ENCODE assay signal across 12 cellular contexts in the genomic region with DNA sequence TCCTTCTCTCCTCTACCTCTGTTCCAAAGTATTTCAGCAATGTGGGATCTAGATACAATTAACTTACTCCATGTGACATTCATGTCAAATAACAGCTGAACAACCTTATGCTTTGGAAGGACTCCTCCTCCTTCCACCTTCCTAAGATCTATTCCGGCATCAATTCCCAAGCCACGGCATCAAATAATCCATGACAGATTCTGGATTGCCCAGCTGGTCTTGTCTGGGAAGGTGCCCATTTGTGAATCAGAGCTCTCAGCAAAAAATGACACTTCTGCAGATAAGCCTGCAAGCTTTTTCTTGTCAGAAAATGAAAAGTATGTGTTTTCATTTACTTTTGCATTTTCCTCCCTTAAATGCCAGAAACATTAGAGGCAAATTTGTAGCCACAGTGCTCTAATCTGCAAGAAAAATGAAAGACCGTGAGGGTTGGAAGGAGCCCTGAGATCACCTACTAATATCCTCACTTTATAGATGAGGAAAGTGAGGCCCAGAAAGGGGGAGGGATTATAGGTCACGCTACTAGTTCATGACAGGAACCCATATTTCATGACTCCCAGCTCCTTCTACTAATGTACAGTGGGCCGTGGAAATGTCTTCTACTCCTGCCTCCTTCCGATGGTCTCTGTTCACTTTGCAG.
DNase-seq lines count a peak whose midpoint lies in the region; ATAC-seq and TF ChIP-seq lines count a peak whose summit lies in the region.
"Had no signal": no experiment of that assay in that cellular context is flagged by ENCODE, and none has a peak within 500 bp of the region (broad histone marks: within the 10 kb centered on the region; RNA-seq: fewer than 3 reads in every experiment).

No MANE protein-coding gene starts in this region.

- no peaks in the 10 kb centered on the region for H3K9me3 ChIP-seq in gastroesophageal sphincter

- TF ChIP-seq EP300 in gastroesophageal sphincter (IDR thresholded peaks at IDR 0.05) = no peak

- TF ChIP-seq CTCF in gastroesophageal sphincter (IDR thresholded peaks at IDR 0.05) = no peak

- H3K27me3 ChIP-seq in gastroesophageal sphincter = no peaks in the 10 kb centered on the region

- peak; percentile 69 for ATAC-seq in gastroesophageal sphincter
- no peak for ATAC-seq in HG03175 (IDR thresholded peaks at IDR 0.05; ENCODE audit: unreplicated experiment)
- no peak for ATAC-seq in GM19351 (IDR thresholded peaks at IDR 0.05; ENCODE audit: unreplicated experiment)
- ATAC-seq: natural killer cell treated with Interleukin-12 subunit alpha and Interleukin-12 subunit beta and Interleukin-15 and Interleukin-18, amount 100 ng/mL, for 72 hours had no signal

- H3K27ac ChIP-seq in gastroesophageal sphincter = peak overlapping the region; percentile 74 to 94 (median 79)
- H3K27ac ChIP-seq: HL-60 had no signal

- H3K36me3 ChIP-seq in gastroesophageal sphincter = peaks cover 0 to 8% of the 10 kb centered on the region in 2 donors

- WGBS in gastroesophageal sphincter (ENCODE audit: low coverage in 1 of 2), 2 donors = 39 to 53% methylated on average over 6 of the region's 6 CpGs

- peaks cover 12 to 54% (median 17%) of the 10 kb centered on the region in 3 donors for H3K4me1 ChIP-seq in gastroesophageal sphincter

- H3K4me3 ChIP-seq in gastroesophageal sphincter = no peak overlapping the region

- no peak for TF ChIP-seq POLR2A in gastroesophageal sphincter (IDR thresholded peaks at IDR 0.05)

- peak; percentile 46 for DNase-seq in AG20443 (ENCODE audit: low spot score)
- DNase-seq in astrocyte of the hippocampus (ENCODE audit: low read depth, low spot score) = peak; percentile 61
- peak; percentile 64 for DNase-seq in putamen (ENCODE audit: low spot score)
- no peak for DNase-seq in activated CD4-positive, alpha-beta T cell treated with anti-CD3 and anti-CD28 coated beads, Interleukin-2, amount 50 U/mL, for 48 hours
- no peak for DNase-seq in NCI-H1048 (lab: John Stamatoyannopoulos, UW)
- DNase-seq: NCI-H1105, T-helper 2 cell had no signal

Comparison
In these comparisons a context has a peak if more than half of its experiments do, and no peak if none do; other contexts are left out.
1. DNase-seq: peak in AG20443 (single experiment), astrocyte of the hippocampus (single experiment) and putamen (single experiment); none in activated CD4-positive, alpha-beta T cell treated with anti-CD3 and anti-CD28 coated beads, Interleukin-2, amount 50 U/mL, for 48 hours (0 of 2) and NCI-H1048 (single experiment).